In genomic region chr6:161630674-161631073, GRCh38 we compare ENCODE assay signal across 29 cellular contexts.
DNase-seq lines count a peak whose midpoint lies in the region; FAIRE-seq and TF ChIP-seq lines count a peak whose summit lies in the region.
"Had no signal": no experiment of that assay in that cellular context is flagged by ENCODE, and none has a peak within 500 bp of the region (broad histone marks: within the 10 kb centered on the region; RNA-seq: fewer than 3 reads in every experiment).

No MANE protein-coding gene starts in this region.

- POLR2A ChIA-PET in OCI-LY7 (lab: Charles Lee) = no interaction called here

- CTCF ChIA-PET in OCI-LY7 (lab: Charles Lee; ENCODE audit: unreplicated experiment) = no interaction called here

- no peaks in the 10 kb centered on the region for H3K4me1 ChIP-seq in OCI-LY7 (ENCODE audit: insufficient read depth, low read length, poor library complexity, severe bottlenecking)
- H3K4me1 ChIP-seq: spleen, thyroid gland had no signal

- H3K36me3 ChIP-seq in OCI-LY7 (ENCODE audit: insufficient read depth, low read length) = no peaks in the 10 kb centered on the region
- H3K36me3 ChIP-seq: neural progenitor cell, right atrium auricular region, spleen, thyroid gland, vagina, WERI-Rb-1 had no signal

- H3K4me2 ChIP-seq in OCI-LY7 (ENCODE audit: low read length) = no peak overlapping the region
- H3K4me2 ChIP-seq: neural progenitor cell, PC-9 had no signal

- BruUV-seq in OCI-LY7 (replicated peaks; lab: Mats Ljungman, UMichigan) = no TSS peak

- H3K4me3 ChIP-seq in fibroblast of mammary gland (ENCODE audit: control insufficient read depth, low read depth, low read length) (no peak overlapping the region), OCI-LY7 (ENCODE audit: low read depth, low read length, poor library complexity, severe bottlenecking) (no peak overlapping the region)
- H3K4me3 ChIP-seq: neural progenitor cell, PC-9, right atrium auricular region, spleen, thyroid gland, vagina had no signal

- no peak for FAIRE-seq in GM19239 (lab: Jason Lieb, UNC)
- FAIRE-seq: D721Med had no signal

- no peaks in the 10 kb centered on the region for H4K20me1 ChIP-seq in OCI-LY7 (ENCODE audit: insufficient read depth, low read length)

- TF ChIP-seq CTCF in fibroblast of mammary gland (conservative IDR thresholded peaks at IDR 0.05; ENCODE audit: control insufficient read depth, insufficient read depth, low read depth, low read length) (no peak), OCI-LY7 (conservative IDR thresholded peaks at IDR 0.05; ENCODE audit: low read length) (no peak)

- H3K79me2 ChIP-seq in OCI-LY7 (ENCODE audit: insufficient read depth, low read depth, low read length) = no peaks in the 10 kb centered on the region

- H3K27ac ChIP-seq in OCI-LY7 (ENCODE audit: low read depth, low read length, poor library complexity, severe bottlenecking) = no peak overlapping the region
- H3K27ac ChIP-seq: neural progenitor cell, PC-9, right atrium auricular region, spleen, thyroid gland, vagina, WERI-Rb-1 had no signal

- H3K9me2 ChIP-seq in OCI-LY7 (ENCODE audit: insufficient read depth, low read length) = no peaks in the 10 kb centered on the region

- H3K9me3 ChIP-seq in OCI-LY7 (ENCODE audit: low read length) = no peaks in the 10 kb centered on the region
- H3K9me3 ChIP-seq: right atrium auricular region, thyroid gland, vagina had no signal

- H2AFZ ChIP-seq in OCI-LY7 (ENCODE audit: low read length) = no peak overlapping the region
- H2AFZ ChIP-seq: neural progenitor cell, PC-9 had no signal

- DNase-seq in COLO829 (ENCODE audit: low spot score) (peak; percentile 33), LHCN-M2 (ENCODE audit: low read depth) (peak; percentile 25), fibroblast of mammary gland (ENCODE audit: low read depth) (peak; percentile 61), stromal cell of bone marrow (ENCODE audit: low read depth) (peak; percentile 44), GM19239 (ENCODE audit: insufficient read length, low spot score) (no peak), activated T-cell treated with anti-CD3 and anti-CD28 coated beads for 4 hours (no peak), OCI-LY7 (ENCODE audit: low spot score) (no peak)
- DNase-seq: activated CD4-positive, alpha-beta T cell treated with anti-CD3 and anti-CD28 coated beads for 48 hours; amygdala; DND-41; H7; Karpas-422; MV-4-11; NCI-H1436; NCI-H2081 treated with DMSO at 0.1 percent for 48 hours; NCI-H226; PC-9; posterior cingulate gyrus; SHP77 treated with DMSO at 0.1 percent for 48 hours; spleen; stimulated activated CD8-positive, alpha-beta memory T cell treated with anti-CD3 and anti-CD28 coated beads, Interleukin-4, amount 100 ng/mL, for 48 hours; stimulated activated naive CD8-positive, alpha-beta T cell treated with anti-CD3 and anti-CD28 coated beads, Interleukin-15, amount 100 ng/mL, for 72 hours; T-cell; thyroid gland; WERI-Rb-1 had no signal

- intact Hi-C loops in OCI-LY7 (cut with micrococcal nuclease; ENCODE audit: unreplicated experiment) = no loop called here

Comparison
In these comparisons a context has a peak if more than half of its experiments do, and no peak if none do; other contexts are left out.
1. DNase-seq: peak in COLO829 (single experiment), LHCN-M2 (single experiment), fibroblast of mammary gland (single experiment) and stromal cell of bone marrow (single experiment); none in GM19239 (single experiment), activated T-cell treated with anti-CD3 and anti-CD28 coated beads for 4 hours (single experiment) and OCI-LY7 (single experiment).